In genomic region chr6:32114853-32115252, GRCh38 we compare ENCODE assay signal across 1 cellular context.
TF ChIP-seq lines count a peak whose summit lies in the region.

No MANE protein-coding gene starts in this region.

TF ChIP-seq in IMR-90, 13 proteins besides CTCF, POLR2A, EP300 and RAD21:
- TF ChIP-seq MXI1 (IDR thresholded peaks at IDR 0.05; ENCODE audit: borderline replicate concordance, low read depth, low read length) (no peak), NFE2L2 (IDR thresholded peaks at IDR 0.05; ENCODE audit: low read depth, low read length) (no peak), FOS (IDR thresholded peaks at IDR 0.05; ENCODE audit: low read depth, low read length) (peak; percentile 43; the same call in 1 of the 2 replicates), RFX5 (IDR thresholded peaks at IDR 0.05; ENCODE audit: low read depth, low read length) (no peak), SMC3 (IDR thresholded peaks at IDR 0.05; ENCODE audit: low read depth, low read length) (peak; percentile 21; the same call in 1 of the 2 replicates), MAZ (IDR thresholded peaks at IDR 0.05; ENCODE audit: borderline replicate concordance, low read depth, low read length) (peak; percentile 86), BHLHE40 (IDR thresholded peaks at IDR 0.05; ENCODE audit: low read depth, low read length) (peak; percentile 47; the same call in 1 of the 2 replicates)
